Comparison of ENCODE assay signal across 18 cellular contexts in the genomic region with DNA sequence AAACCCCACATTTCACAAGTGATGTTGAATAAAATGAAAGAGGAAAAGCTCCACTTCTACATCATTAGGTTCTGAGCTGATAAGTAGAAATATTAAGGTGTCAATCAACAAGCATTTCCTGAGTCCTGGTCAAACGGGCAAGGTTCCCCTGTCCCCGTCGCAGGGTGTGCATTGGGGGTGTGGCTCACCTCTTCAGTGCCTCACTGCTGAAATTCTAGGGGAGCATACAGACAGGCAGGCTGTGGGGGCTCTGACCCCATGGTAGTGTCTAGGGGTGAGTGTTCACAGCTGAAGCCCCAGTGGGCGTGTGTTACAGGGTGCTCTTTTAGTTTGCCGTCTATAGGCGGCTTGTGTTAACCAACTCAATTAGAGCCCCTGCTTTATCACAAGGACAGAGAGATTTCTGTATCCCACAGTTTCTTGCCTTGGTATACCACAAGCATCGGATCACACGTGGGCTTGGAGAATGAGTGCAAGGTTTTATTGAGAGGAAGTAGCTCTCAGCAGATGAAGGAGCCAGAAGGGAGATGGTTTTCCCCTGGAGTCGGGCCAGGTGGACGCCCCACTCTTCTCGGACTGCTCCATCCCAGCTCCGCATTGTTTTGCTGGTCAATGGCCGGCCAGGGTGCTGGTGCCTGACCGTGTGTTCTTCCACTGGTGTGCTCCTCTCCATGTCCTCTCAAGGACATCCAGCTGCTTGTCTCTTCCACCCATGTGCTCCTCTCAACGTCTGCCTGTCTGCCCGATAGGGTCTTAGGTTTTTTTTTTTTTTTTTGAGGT.
DNase-seq lines count a peak whose midpoint lies in the region; ATAC-seq and TF ChIP-seq lines count a peak whose summit lies in the region.
"Had no signal": no experiment of that assay in that cellular context is flagged by ENCODE, and none has a peak within 500 bp of the region (broad histone marks: within the 10 kb centered on the region; RNA-seq: fewer than 3 reads in every experiment).

No MANE protein-coding gene starts in this region.

- no peak overlapping the region for H2AK5ac ChIP-seq in H9 (ENCODE audit: insufficient read length, low read length)

- no peak overlapping the region for H3K23ac ChIP-seq in H9 (ENCODE audit: insufficient read length, low read depth, low read length)

- H3K36me3 ChIP-seq in RWPE2 (ENCODE audit: low read depth): no peaks in the 10 kb centered on the region
- H3K36me3 ChIP-seq: BE2C had no signal

- no peaks in the 10 kb centered on the region for H3K79me2 ChIP-seq in H9 (ENCODE audit: insufficient read depth, low read length)

- peaks cover 5% of the 10 kb centered on the region for H3K27me3 Mint-ChIP-seq in H9 (ENCODE audit: low read depth)

- no peaks in the 10 kb centered on the region for H4K20me1 ChIP-seq in H9 (ENCODE audit: control insufficient read depth, insufficient read depth, insufficient read length)

- peaks cover 0 to 1% of the 10 kb centered on the region in 2 experiments; a peak in 1 of 5 replicates for H3K9me3 Mint-ChIP-seq in H9

- no peaks in the 10 kb centered on the region for H3K23me2 ChIP-seq in H9 (ENCODE audit: insufficient read length, low read depth, low read length, poor library complexity, severe bottlenecking)

- H3K56ac ChIP-seq in H9 (ENCODE audit: insufficient read length, low read depth, low read length): no peak overlapping the region

- H3K27ac ChIP-seq in H9 (ENCODE audit: insufficient read length, low read depth, low read length): no peak overlapping the region
- peak overlapping the region; percentile 62 for H3K27ac ChIP-seq in RWPE2 (ENCODE audit: poor library complexity, severe bottlenecking)

- no peak overlapping the region for H4K8ac ChIP-seq in H9 (replicated peaks; ENCODE audit: insufficient read length, low read depth, low read length)

- H3K4me2 ChIP-seq in H9 (ENCODE audit: insufficient read depth, insufficient read length, low read length): no peak overlapping the region

- H3K4me1 Mint-ChIP-seq in H9: peaks cover 4 to 20% of the 10 kb centered on the region in 2 experiments; a peak in 3 of 4 replicates
- H3K4me1 Mint-ChIP-seq: CD4-positive, CD25-positive, alpha-beta regulatory T cell; CD8-positive, alpha-beta memory T cell had no signal

- H3K18ac ChIP-seq in H9 (ENCODE audit: insufficient read length, low read depth, low read length): no peak overlapping the region

- H3K4me3 Mint-ChIP-seq in H9: no peak overlapping the region
- H3K4me3 Mint-ChIP-seq: CD4-positive, CD25-positive, alpha-beta regulatory T cell; CD8-positive, alpha-beta memory T cell had no signal

- no CpG with 5 or more reads among the region's 16 CpGs for WGBS in H9 (ENCODE audit: extremely low coverage, insufficient read length, low lambda C conversion rate)

- no peak overlapping the region for H3K4me3 ChIP-seq in RWPE2 (ENCODE audit: severe bottlenecking)
- H3K4me3 ChIP-seq: GM12878 had no signal

- H2BK12ac ChIP-seq in H9 (ENCODE audit: insufficient read length, low read depth, low read length): no peak overlapping the region

- TF ChIP-seq CTCF in H9 (conservative IDR thresholded peaks at IDR 0.05) (no peak), RWPE2 (IDR thresholded peaks at IDR 0.05; ENCODE audit: poor library complexity, severe bottlenecking) (no peak)

- H2AFZ ChIP-seq in H9 (ENCODE audit: low read length): no peak overlapping the region

- H3K9ac ChIP-seq in H9 (ENCODE audit: extremely low read depth, insufficient read length, low read length): no peak overlapping the region

- no peak overlapping the region for H4K91ac ChIP-seq in H9 (ENCODE audit: insufficient read length, low read depth, low read length)

- H2BK5ac ChIP-seq in H9 (ENCODE audit: insufficient read length, low read length): no peak overlapping the region

- H3K4me1 ChIP-seq in H9 (ENCODE audit: insufficient read depth, low read length): no peaks in the 10 kb centered on the region; the same call in 1 of the 2 replicates
- peaks cover 35% of the 10 kb centered on the region for H3K4me1 ChIP-seq in RWPE2 (ENCODE audit: insufficient read depth, poor library complexity, severe bottlenecking)
- H3K4me1 ChIP-seq: BE2C had no signal

- peak; percentile 20 for DNase-seq in H9
- DNase-seq in RWPE2 (ENCODE audit: low spot score): no peak
- DNase-seq in islet precursor cell: peak; percentile 48
- DNase-seq in GOT3 (lab: John Stamatoyannopoulos, UW): no peak
- DNase-seq in iPS-NIHi11 (ENCODE audit: low spot score): no peak
- DNase-seq: ACHN; BE2C; C1 segment of cervical spinal cord; CD4-positive, CD25-positive, alpha-beta regulatory T cell; CD8-positive, alpha-beta memory T cell; COR-L47; DMS 273 treated with DMSO at 0.1 percent for 48 hours; DMS53; DND-41; EL; H7 had no signal

- no peak overlapping the region for H3K4ac ChIP-seq in H9 (ENCODE audit: low read depth, low read length)

- no peaks in the 10 kb centered on the region for H3K79me1 ChIP-seq in H9 (ENCODE audit: insufficient read depth, low read depth, low read length, poor library complexity, severe bottlenecking)

- H3K27me3 ChIP-seq in H9 (ENCODE audit: insufficient read depth, low read length): no peaks in the 10 kb centered on the region
- H3K27me3 ChIP-seq in RWPE2 (ENCODE audit: insufficient read depth, poor library complexity, severe bottlenecking): no peaks in the 10 kb centered on the region
- H3K27me3 ChIP-seq: BE2C had no signal

- ATAC-seq in RWPE2 (ENCODE audit: low read depth): no peak
- ATAC-seq in HG03342 (IDR thresholded peaks at IDR 0.05; ENCODE audit: unreplicated experiment): no peak
- ATAC-seq: GM12878 had no signal

- no peak overlapping the region for H2BK15ac ChIP-seq in H9 (ENCODE audit: low read depth, low read length)

- no peak overlapping the region for H2BK20ac ChIP-seq in H9 (ENCODE audit: low read depth, low read length, poor library complexity, severe bottlenecking)

- H3T11ph ChIP-seq in H9 (ENCODE audit: low read length): no peak overlapping the region

- no peak overlapping the region for H3K14ac ChIP-seq in H9 (ENCODE audit: insufficient read depth, low read length)

- H2BK120ac ChIP-seq in H9 (ENCODE audit: low read depth, low read length, poor library complexity, severe bottlenecking): no peak overlapping the region

- H4K5ac ChIP-seq in H9 (ENCODE audit: insufficient read length, low read depth, low read length): no peak overlapping the region

- peak overlapping the region in 1 of 3 experiments; percentile 86; a peak in 1 of 7 replicates for H3K27ac Mint-ChIP-seq in H9
- H3K27ac Mint-ChIP-seq: CD4-positive, CD25-positive, alpha-beta regulatory T cell had no signal

- peaks cover 0 to 4% (median 0%) of the 10 kb centered on the region in 3 experiments; a peak in 3 of 7 replicates for H3K36me3 Mint-ChIP-seq in H9 (ENCODE audit: insufficient read depth in 1 of 3, low read depth in 3 of 3)
- H3K36me3 Mint-ChIP-seq: CD4-positive, CD25-positive, alpha-beta regulatory T cell; CD8-positive, alpha-beta memory T cell had no signal

- H3K9me3 ChIP-seq in H9 (ENCODE audit: control insufficient read depth, low read depth, low read length) (no peaks in the 10 kb centered on the region), RWPE2 (ENCODE audit: severe bottlenecking) (no peaks in the 10 kb centered on the region)
- H3K9me3 ChIP-seq: BE2C had no signal

Comparison
In these comparisons a context has a peak if more than half of its experiments do, and no peak if none do; other contexts are left out.
1. DNase-seq: peak in H9 (single experiment) and islet precursor cell (single experiment); none in RWPE2 (single experiment), GOT3 (single experiment) and iPS-NIHi11 (single experiment).